Comparison of ENCODE assay signal across 12 cellular contexts in the genomic region with DNA sequence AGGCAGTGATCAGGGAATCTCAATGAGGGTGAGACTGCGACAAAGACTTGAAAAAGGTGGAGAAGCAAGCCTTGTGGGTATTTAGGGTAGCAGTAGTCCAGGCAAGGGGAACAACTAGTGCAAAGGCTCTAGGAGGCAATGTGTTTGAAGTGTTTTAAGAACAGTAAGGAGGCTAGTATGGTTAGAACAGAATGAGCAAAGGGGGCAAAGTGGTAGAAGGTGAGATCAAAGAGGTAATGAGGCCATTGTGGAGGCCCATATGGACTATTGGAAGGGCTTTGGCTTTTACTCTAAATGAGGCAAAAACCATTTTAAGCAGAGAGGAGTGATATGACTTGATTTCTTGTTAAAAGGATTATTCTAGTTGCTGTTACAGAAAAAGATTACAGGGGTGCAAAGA. TPM values are rescaled to one million over a fixed set of nuclear protein-coding genes. Genes with fewer than 3 reads are reported as not detected.
A peak's percentile ranks its signal among the peaks of the same experiment; 100 is the strongest.
DNase-seq lines count a peak whose midpoint lies in the region; ATAC-seq and TF ChIP-seq lines count a peak whose summit lies in the region.
"Had no signal": no experiment of that assay in that cellular context is flagged by ENCODE, and none has a peak within 500 bp of the region (broad histone marks: within the 10 kb centered on the region; RNA-seq: fewer than 3 reads in every experiment).

No MANE protein-coding gene starts in this region.

- H3K79me2 ChIP-seq in PC-3 (ENCODE audit: low read length), result peaks cover 93% of the 10 kb centered on the region

- peaks cover 21% of the 10 kb centered on the region for H3F3A ChIP-seq in PC-3 (ENCODE audit: low read length, unreplicated experiment)

- WGBS in endodermal cell (ENCODE audit: insufficient coverage in 1 of 2, insufficient read length in 1 of 2), 2 experiments, result 93 to 100% methylated on average over 1 of the region's 1 CpG
- 92 to 98% (median 94%) methylated on average over 1 of the region's 1 CpG for WGBS in spleen, 5 donors

- no peak for ATAC-seq in PC-3
- ATAC-seq in GM21360 (IDR thresholded peaks at IDR 0.05; ENCODE audit: unreplicated experiment), result no peak

- peak overlapping the region; percentile 47 for H3K27ac Mint-ChIP-seq in activated naive CD4-positive, alpha-beta T cell treated with anti-CD3 and anti-CD28 coated beads for 36 hours
- peak overlapping the region; percentile 31 for H3K27ac Mint-ChIP-seq in endodermal cell

- H3K9me3 Mint-ChIP-seq in activated naive CD4-positive, alpha-beta T cell treated with anti-CD3 and anti-CD28 coated beads for 36 hours, result no peaks in the 10 kb centered on the region
- H3K9me3 Mint-ChIP-seq in endodermal cell, result no peaks in the 10 kb centered on the region

- H3K36me3 Mint-ChIP-seq in activated naive CD4-positive, alpha-beta T cell treated with anti-CD3 and anti-CD28 coated beads for 36 hours (ENCODE audit: low read depth), result peaks cover 40% of the 10 kb centered on the region
- peaks cover 2% of the 10 kb centered on the region for H3K36me3 Mint-ChIP-seq in endodermal cell (ENCODE audit: low read depth)

- H3K36me3 ChIP-seq in PC-3 (ENCODE audit: low read depth, low read length) (no peaks in the 10 kb centered on the region), endodermal cell (ENCODE audit: control insufficient read depth, insufficient read depth, low read length) (no peaks in the 10 kb centered on the region), spleen (no peaks in the 10 kb centered on the region)
- H3K36me3 ChIP-seq: SJSA1, uterus had no signal

- no peaks in the 10 kb centered on the region for H3K9me3 ChIP-seq in PC-3 (ENCODE audit: low read length)
- no peaks in the 10 kb centered on the region for H3K9me3 ChIP-seq in endodermal cell (ENCODE audit: control insufficient read depth, low read length)
- H3K9me3 ChIP-seq in spleen, result no peaks in the 10 kb centered on the region
- H3K9me3 ChIP-seq: SJSA1, uterus had no signal

- POLR2A ChIA-PET in PC-3 (lab: Charles Lee; ENCODE audit: unreplicated experiment), result interaction anchor here (1.0 kb wide), 1 partner anchor 17 kb away, joined by 3 read pairs; a partner anchor contains a TSS

- DNase-seq in activated naive CD4-positive, alpha-beta T cell treated with anti-CD3 and anti-CD28 coated beads for 36 hours, result no peak
- no peak for DNase-seq in activated naive CD4-positive, alpha-beta T cell treated with Interleukin-2 at 50 U/mL for 16 hours
- DNase-seq in PC-3 (no peak), endodermal cell (no peak), spleen (no peak), NCI-H1436 (lab: John Stamatoyannopoulos, UW) (no peak), ecto neural progenitor cell (ENCODE audit: low spot score) (no peak)
- DNase-seq: activated naive CD4-positive, alpha-beta T cell; NCI-H1694; uterus had no signal

- peaks cover 90% of the 10 kb centered on the region for H3K4me1 Mint-ChIP-seq in activated naive CD4-positive, alpha-beta T cell treated with anti-CD3 and anti-CD28 coated beads for 36 hours (ENCODE audit: low read depth)
- peaks cover 59% of the 10 kb centered on the region for H3K4me1 Mint-ChIP-seq in endodermal cell

- TF ChIP-seq CTCF in PC-3 (conservative IDR thresholded peaks at IDR 0.05; ENCODE audit: low read depth, low read length), result no peak
- TF ChIP-seq CTCF in endodermal cell (conservative IDR thresholded peaks at IDR 0.05), result no peak
- no peak for TF ChIP-seq CTCF in spleen (IDR thresholded peaks at IDR 0.05 in 8 of 11, conservative IDR thresholded peaks at IDR 0.05 in 3 of 11)

- H3K4me3 Mint-ChIP-seq in activated naive CD4-positive, alpha-beta T cell treated with anti-CD3 and anti-CD28 coated beads for 36 hours, result peak overlapping the region; percentile 48
- H3K4me3 Mint-ChIP-seq in endodermal cell, result peak overlapping the region; percentile 15

- H3K4me3 ChIP-seq in PC-3 (ENCODE audit: low read length) (peak overlapping the region; percentile 2; the same call in 1 of the 2 replicates), endodermal cell (ENCODE audit: low read length) (peak overlapping the region; percentile 39), spleen (no peak overlapping the region)
- H3K4me3 ChIP-seq: SJSA1, uterus had no signal

- H3K4me1 ChIP-seq in PC-3 (ENCODE audit: insufficient read depth, low read length), result peaks cover 55% of the 10 kb centered on the region
- H3K4me1 ChIP-seq in endodermal cell (ENCODE audit: control insufficient read depth, insufficient read depth, low read length), result peaks cover 20% of the 10 kb centered on the region
- H3K4me1 ChIP-seq in spleen, result peaks cover 48 to 88% (median 82%) of the 10 kb centered on the region in 6 donors

- H3K27ac ChIP-seq in PC-3 (ENCODE audit: low read length) (peak overlapping the region; percentile 29), endodermal cell (ENCODE audit: low read depth, low read length) (no peak overlapping the region), spleen (peak overlapping the region in 6 of 8 donors; percentile 14 to 81 (median 72))
- H3K27ac ChIP-seq: SJSA1, uterus had no signal

- no TSS peak for BruUV-seq in PC-3 (replicated peaks; lab: Mats Ljungman, UMichigan)

- no peaks in the 10 kb centered on the region for H3K27me3 ChIP-seq in PC-3 (ENCODE audit: low read length)
- no peaks in the 10 kb centered on the region for H3K27me3 ChIP-seq in endodermal cell (ENCODE audit: control insufficient read depth, insufficient read depth, low read length, poor library complexity, severe bottlenecking)
- no peaks in the 10 kb centered on the region for H3K27me3 ChIP-seq in spleen (replicated peaks in 1 of 7)
- H3K27me3 ChIP-seq: SJSA1, uterus had no signal

- peak overlapping the region; percentile 54 for H3K4me2 ChIP-seq in PC-3 (ENCODE audit: low read length)

- CTCF ChIA-PET in activated naive CD4-positive, alpha-beta T cell treated with anti-CD3 and anti-CD28 coated beads for 36 hours (lab: Charles Lee), result interaction anchor here (0.9 kb wide), 1 partner anchor 37 kb away, joined by 3 read pairs; no protein-coding TSS in a partner anchor
- CTCF ChIA-PET in PC-3 (lab: Charles Lee), result interaction anchor here (0.6 to 1.0 kb wide), 2 partner anchors 52 to 221 kb away, joined by 3 read pairs; no protein-coding TSS in a partner anchor

- TF ChIP-seq POLR2A in spleen (IDR thresholded peaks at IDR 0.05), result no peak

- H3K9me2 ChIP-seq in PC-3 (replicated peaks; ENCODE audit: low read length), result no peaks in the 10 kb centered on the region

- H3K27me3 Mint-ChIP-seq in activated naive CD4-positive, alpha-beta T cell treated with anti-CD3 and anti-CD28 coated beads for 36 hours (ENCODE audit: low read depth), result no peaks in the 10 kb centered on the region
- no peaks in the 10 kb centered on the region for H3K27me3 Mint-ChIP-seq in endodermal cell (ENCODE audit: insufficient read depth)

- H3K9ac ChIP-seq in PC-3 (ENCODE audit: low read length) (no peak overlapping the region), endodermal cell (ENCODE audit: extremely low read depth, low read length, poor library complexity, severe bottlenecking) (no peak overlapping the region)

- intact Hi-C loops in activated naive CD4-positive, alpha-beta T cell treated with anti-CD3 and anti-CD28 coated beads for 36 hours (cut with micrococcal nuclease), result loop anchor here (1.0 to 2.0 kb wide), 2 partner anchors 8 to 13 kb away; no protein-coding TSS in a partner anchor
- intact Hi-C loops in PC-3 (cut with micrococcal nuclease), result loop anchor here (5.0 kb wide), 1 partner anchor 240 kb away; no protein-coding TSS in a partner anchor
- intact Hi-C loops in spleen (cut with DNase I; ENCODE audit: low total_unique reads), result loop anchor here (10.0 kb wide), 1 partner anchor 127 kb away; no protein-coding TSS in a partner anchor

- H4K20me1 ChIP-seq in PC-3 (ENCODE audit: low read length), result peaks cover 87% of the 10 kb centered on the region

- H2AFZ ChIP-seq in PC-3 (ENCODE audit: low read length), result no peak overlapping the region

RNA-seq across cellular contexts. Expression of a gene that starts 16.8 kb away (rescaled TPM):
- total RNA-seq in activated naive CD4-positive, alpha-beta T cell treated with anti-CD3 and anti-CD28 coated beads for 36 hours, result 100 to 1,000 TPM; 398 to 417 TPM
- 266 and 319 TPM in 2 replicates for total RNA-seq in PC-3 (2014; rRNA removed)
- 100 to 1,000 TPM; 201 to 227 TPM for total RNA-seq in endodermal cell
- 166 TPM for polyA plus RNA-seq in endodermal cell (2013, experiment 1 of 2)
- 178 TPM for polyA plus RNA-seq in endodermal cell (2013, experiment 2 of 2)
- 100 to 1,000 TPM; 177 to 312 (median 248) TPM for total RNA-seq in spleen
- 10 to 100 TPM; 34.6 to 44.8 (median 43.7) TPM for polyA plus RNA-seq in spleen

RNA-seq across cellular contexts. Expression of a gene that starts 50.1 kb away (rescaled TPM):
- total RNA-seq in activated naive CD4-positive, alpha-beta T cell treated with anti-CD3 and anti-CD28 coated beads for 36 hours, result 1 to 10 TPM; 8.7 to 9.2 TPM
- total RNA-seq in PC-3 (2014; rRNA removed) (26.7 and 27.3 TPM in 2 replicates), endodermal cell (10 to 100 TPM in 1 of 2 donors, 1 to 10 TPM in 1; 8.6 to 21.6 TPM), spleen (10 to 100 TPM in 1 of 7 donors, 1 to 10 TPM in 6; 4.8 to 12.2 (median 6.8) TPM)
- polyA plus RNA-seq in endodermal cell (2013, experiment 1 of 2), result 15.0 TPM
- polyA plus RNA-seq in endodermal cell (2013, experiment 2 of 2), result 17.8 TPM
- polyA plus RNA-seq in spleen, result 1 to 10 TPM; 3.3 to 5.3 (median 5.2) TPM

Comparison
In these comparisons a context has a peak if more than half of its experiments do, and no peak if none do; other contexts are left out.
1. H3K4me3 ChIP-seq: peak in PC-3 (single experiment) and endodermal cell (single experiment); none in spleen (0 of 8).